Comparison of ENCODE assay signal across 7 cellular contexts in genomic region chrX:118817257-118817656, GRCh38. TPM values are rescaled to one million over a fixed set of nuclear protein-coding genes. Genes with fewer than 3 reads are reported as not detected.
"Had no signal": no experiment of that assay in that cellular context is flagged by ENCODE, and none has a peak within 500 bp of the region (broad histone marks: within the 10 kb centered on the region; RNA-seq: fewer than 3 reads in every experiment).

No MANE protein-coding gene starts in this region.

RNA-seq across cellular contexts. Expression of gene ZCCHC12, which starts 6.4 kb away (rescaled TPM):
- total RNA-seq: natural killer cell; natural killer cell treated with Interleukin-12 subunit alpha and Interleukin-12 subunit beta and Interleukin-15 and Interleukin-18, amount 100 ng/mL, for 72 hours; osteoblast; psoas muscle; right lobe of liver; sciatic nerve; smooth muscle cell had no signal
- polyA plus RNA-seq: smooth muscle cell had no signal
